In the genomic region with DNA sequence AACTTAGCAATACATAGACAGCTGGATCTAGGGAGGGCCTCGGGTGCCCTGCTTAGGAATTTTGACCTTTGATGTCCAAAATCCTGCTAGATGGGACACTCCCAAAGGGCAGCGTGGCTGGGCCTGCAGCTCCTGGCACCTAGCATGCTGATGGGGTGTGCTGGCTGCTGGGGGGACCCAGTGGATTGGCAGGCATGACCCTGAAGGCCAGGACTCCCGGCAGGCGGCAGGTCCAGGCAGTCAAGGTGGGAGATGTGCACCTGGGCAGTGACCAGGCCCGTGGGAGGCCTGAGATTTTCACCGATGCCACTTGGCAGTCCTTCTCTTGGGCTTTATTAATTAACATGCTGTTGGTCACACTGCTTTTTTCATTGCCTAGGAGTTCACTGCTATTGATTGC, we compare ENCODE assay signal across 32 cellular contexts.
"Had no signal": no experiment of that assay in that cellular context is flagged by ENCODE, and none has a peak within 500 bp of the region (broad histone marks: within the 10 kb centered on the region; RNA-seq: fewer than 3 reads in every experiment).

No MANE protein-coding gene starts in this region.

- H3K36me3 Mint-ChIP-seq: activated CD8-positive, alpha-beta memory T cell treated with anti-CD3 and anti-CD28 coated beads, Interleukin-2, amount 10 ng/mL, durations not matched to agents 7 days and 5 days; activated naive CD4-positive, alpha-beta T cell treated with anti-CD3 and anti-CD28 coated beads, Interleukin-2, amount 10 ng/mL, durations not matched to agents 7 days and 5 days; activated naive CD8-positive, alpha-beta T cell had no signal

- H3K9me3 Mint-ChIP-seq: activated CD4-positive, alpha-beta memory T cell treated with anti-CD3 and anti-CD28 coated beads, Interleukin-2, amount 10 ng/mL, durations not matched to agents 7 days and 5 days had no signal

- H3K27me3 ChIP-seq: ascending aorta, Peyer's patch, SJCRH30 had no signal

- H3K4me1 ChIP-seq: ascending aorta, Peyer's patch, SJCRH30 had no signal

- DNase-seq: activated CD4-positive, alpha-beta memory T cell treated with anti-CD3 and anti-CD28 coated beads, Interleukin-2, amount 10 ng/mL, durations not matched to agents 7 days and 5 days; activated CD4-positive, alpha-beta T cell treated with anti-CD3 and anti-CD28 coated beads for 1 hour; activated CD4-positive, alpha-beta T cell treated with anti-CD3 and anti-CD28 coated beads for 48 hours; activated CD4-positive, CD25-positive, alpha-beta regulatory T cell; activated CD8-positive, alpha-beta memory T cell treated with anti-CD3 and anti-CD28 coated beads for 24 hours; activated CD8-positive, alpha-beta memory T cell treated with anti-CD3 and anti-CD28 coated beads, Interleukin-2, amount 10 ng/mL, durations not matched to agents 7 days and 5 days; activated CD8-positive, alpha-beta memory T cell treated with anti-CD3 and anti-CD28 coated beads, Interleukin-2, amount 50 U/mL, for 48 hours; activated effector memory CD4-positive, alpha-beta T cell treated with Interleukin-2 at 50 U/mL for 16 hours; activated naive CD4-positive, alpha-beta T cell treated with anti-CD3 and anti-CD28 coated beads, Interleukin-2, amount 10 ng/mL, durations not matched to agents 7 days and 5 days; activated naive CD8-positive, alpha-beta T cell treated with anti-CD3 and anti-CD28 coated beads, Interleukin-2, amount 50 U/mL, for 24 hours; activated T-cell treated with anti-CD3 and anti-CD28 coated beads, Interleukin-2, amount 50 U/mL, for 48 hours; NCI-H1092 treated with DMSO at 0.1 percent for 48 hours; NCI-H146; NCI-H187; NCI-H2029 treated with DMSO at 0.1 percent for 48 hours; NCI-H2107; NCI-H2171; NCI-H510A; NCI-H526; NCI-H748 treated with DMSO at 0.1 percent for 48 hours; NK-92 treated with Interleukin-12 subunit alpha and Interleukin-12 subunit beta, amount 100 ng/mL, for 24 hours; PC-3; Peyer's patch; RPMI8226; SJCRH30; T1000; WERI-Rb-1 had no signal

- H3K27me3 Mint-ChIP-seq: activated CD8-positive, alpha-beta memory T cell treated with anti-CD3 and anti-CD28 coated beads, Interleukin-2, amount 10 ng/mL, durations not matched to agents 7 days and 5 days; activated naive CD4-positive, alpha-beta T cell treated with anti-CD3 and anti-CD28 coated beads, Interleukin-2, amount 10 ng/mL, durations not matched to agents 7 days and 5 days had no signal

- H3K27ac ChIP-seq: ascending aorta, cardiac muscle cell, Peyer's patch, SJCRH30, SK-N-MC, WERI-Rb-1 had no signal

- H3K36me3 ChIP-seq: ascending aorta, cardiac muscle cell, Peyer's patch, SJCRH30 had no signal

- H3K4me3 Mint-ChIP-seq: activated CD4-positive, alpha-beta memory T cell treated with anti-CD3 and anti-CD28 coated beads, Interleukin-2, amount 10 ng/mL, durations not matched to agents 7 days and 5 days; activated CD8-positive, alpha-beta memory T cell treated with anti-CD3 and anti-CD28 coated beads, Interleukin-2, amount 10 ng/mL, durations not matched to agents 7 days and 5 days; activated naive CD4-positive, alpha-beta T cell treated with anti-CD3 and anti-CD28 coated beads, Interleukin-2, amount 10 ng/mL, durations not matched to agents 7 days and 5 days; activated naive CD8-positive, alpha-beta T cell; activated naive CD8-positive, alpha-beta T cell treated with anti-CD3 and anti-CD28 coated beads, Interleukin-2, amount 50 U/mL, for 24 hours had no signal

- H3K4me1 Mint-ChIP-seq: activated CD4-positive, alpha-beta memory T cell treated with anti-CD3 and anti-CD28 coated beads, Interleukin-2, amount 10 ng/mL, durations not matched to agents 7 days and 5 days; activated CD8-positive, alpha-beta memory T cell treated with anti-CD3 and anti-CD28 coated beads, Interleukin-2, amount 10 ng/mL, durations not matched to agents 7 days and 5 days; activated naive CD4-positive, alpha-beta T cell treated with anti-CD3 and anti-CD28 coated beads, Interleukin-2, amount 10 ng/mL, durations not matched to agents 7 days and 5 days; activated naive CD8-positive, alpha-beta T cell treated with anti-CD3 and anti-CD28 coated beads, Interleukin-2, amount 50 U/mL, for 24 hours had no signal

- ATAC-seq: activated CD8-positive, alpha-beta memory T cell treated with anti-CD3 and anti-CD28 coated beads, Interleukin-2, amount 10 ng/mL, durations not matched to agents 7 days and 5 days; activated naive CD8-positive, alpha-beta T cell treated with anti-CD3 and anti-CD28 coated beads, Interleukin-2, amount 50 U/mL, for 24 hours; K562; PC-3 had no signal

- H3K27ac Mint-ChIP-seq: activated CD4-positive, alpha-beta memory T cell treated with anti-CD3 and anti-CD28 coated beads, Interleukin-2, amount 10 ng/mL, durations not matched to agents 7 days and 5 days; activated CD8-positive, alpha-beta memory T cell treated with anti-CD3 and anti-CD28 coated beads, Interleukin-2, amount 10 ng/mL, durations not matched to agents 7 days and 5 days; activated naive CD4-positive, alpha-beta T cell treated with anti-CD3 and anti-CD28 coated beads, Interleukin-2, amount 10 ng/mL, durations not matched to agents 7 days and 5 days; activated naive CD8-positive, alpha-beta T cell; activated naive CD8-positive, alpha-beta T cell treated with anti-CD3 and anti-CD28 coated beads, Interleukin-2, amount 50 U/mL, for 24 hours had no signal

- H3K4me3 ChIP-seq: ascending aorta, cardiac muscle cell, K562, Peyer's patch, SJCRH30, SK-N-MC had no signal

- H3K9me3 ChIP-seq: Peyer's patch, SJCRH30 had no signal
